Comparison of ENCODE assay signal across 8 cellular contexts in the genomic region with DNA sequence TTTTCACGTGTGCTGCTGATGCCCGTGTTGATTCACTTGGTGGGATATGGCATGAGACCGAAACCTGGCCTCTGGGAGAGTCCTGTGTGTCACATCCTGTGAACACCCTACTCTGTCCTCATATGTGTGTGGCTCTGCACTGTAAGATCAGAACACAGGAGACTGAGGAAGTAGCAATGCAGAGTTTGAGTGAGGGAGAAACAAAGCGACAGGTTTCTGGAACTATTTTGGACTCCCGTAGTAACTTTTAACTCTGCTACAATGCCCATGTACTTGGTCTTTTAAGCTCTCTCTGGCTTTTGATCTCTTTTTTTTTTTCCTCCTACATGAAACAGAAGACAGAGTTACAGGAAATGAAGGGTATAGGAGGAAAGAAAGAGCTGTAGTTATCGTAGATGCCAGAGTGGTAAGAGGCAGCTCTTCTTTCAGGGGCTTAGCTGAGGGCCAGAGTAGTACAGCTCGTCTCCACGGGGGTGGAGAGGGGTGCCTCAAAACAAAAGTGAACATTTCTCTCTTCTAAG. TPM values are rescaled to one million over a fixed set of nuclear protein-coding genes. Genes with fewer than 3 reads are reported as not detected.
DNase-seq lines count a peak whose midpoint lies in the region; ATAC-seq, FAIRE-seq and TF ChIP-seq lines count a peak whose summit lies in the region.

No MANE protein-coding gene starts in this region.

- H3K27ac ChIP-seq in OCI-LY1 (ENCODE audit: low read depth, low read length, poor library complexity, severe bottlenecking) = peak overlapping the region; percentile 77

- DNase-seq in GM10248 (ENCODE audit: extremely low spot score) (peak; percentile 37), H4 (ENCODE audit: low spot score) (peak; percentile 25), Right ventricle myocardium superior (no peak), D721Med (ENCODE audit: insufficient read length, low spot score) (no peak), NCI-H345 treated with DMSO at 0.1 percent for 48 hours (lab: John Stamatoyannopoulos, UW; ENCODE audit: unreplicated experiment) (no peak)
- DNase-seq in stimulated activated CD4-positive, alpha-beta T cell treated with anti-CD3 and anti-CD28 coated beads, Interleukin-1b, Interleukin-23, amount 100 ng/mL, for 1 hour (ENCODE audit: low read depth in 2 of 2) = peak; percentile 3 to 10

- H2AFZ ChIP-seq in OCI-LY1 (ENCODE audit: low read length) = 0 out of 2 replicates have a peak overlapping the region, but pooled peaks have one; percentile 4

- H3K9me3 Mint-ChIP-seq in activated T-helper 17 cell treated with anti-CD3 and anti-CD28 coated beads, Interleukin-2, amount 50 U/mL, for 72 hours = no peaks in the 10 kb centered on the region

- CTCF ChIA-PET in GM10248 (lab: Yijun Ruan, JAX) = interaction anchor here (0.8 to 1.8 kb wide), 11 partner anchors 9 to 100 kb away, joined by 3 to 4 read pairs (median 3); no protein-coding TSS in a partner anchor

- H3K4me1 ChIP-seq in OCI-LY1 (ENCODE audit: insufficient read depth, low read length, severe bottlenecking) = peaks cover 28% of the 10 kb centered on the region

- peak; percentile 89 for ATAC-seq in activated T-helper 17 cell treated with anti-CD3 and anti-CD28 coated beads, Interleukin-2, amount 50 U/mL, for 72 hours (replicated peaks)
- peak; percentile 48 for ATAC-seq in Right ventricle myocardium superior (ENCODE audit: poor library complexity)

- no peaks in the 10 kb centered on the region for H3K27me3 ChIP-seq in OCI-LY1 (ENCODE audit: insufficient read depth, low read length)

- H3K27ac Mint-ChIP-seq in activated T-helper 17 cell treated with anti-CD3 and anti-CD28 coated beads, Interleukin-2, amount 50 U/mL, for 72 hours = peak overlapping the region; percentile 97

- no peaks in the 10 kb centered on the region for H3F3A ChIP-seq in OCI-LY1 (ENCODE audit: insufficient read depth, low read length)

- H3K4me3 Mint-ChIP-seq in activated T-helper 17 cell treated with anti-CD3 and anti-CD28 coated beads, Interleukin-2, amount 50 U/mL, for 72 hours = peak overlapping the region; percentile 89

- H3K36me3 Mint-ChIP-seq in activated T-helper 17 cell treated with anti-CD3 and anti-CD28 coated beads, Interleukin-2, amount 50 U/mL, for 72 hours (ENCODE audit: low read depth) = peaks cover 14% of the 10 kb centered on the region

- H3K9me3 ChIP-seq in OCI-LY1 (ENCODE audit: low read length) = no peaks in the 10 kb centered on the region

- FAIRE-seq in D721Med (lab: Jason Lieb, UNC) = no peak

- POLR2A ChIA-PET in GM10248 (lab: Yijun Ruan, JAX) = interaction anchor here (0.6 kb wide), 1 partner anchor 9 kb away, joined by 4 read pairs; no protein-coding TSS in a partner anchor

- peak overlapping the region; percentile 22 for H3K4me3 ChIP-seq in OCI-LY1 (ENCODE audit: low read depth, low read length, poor library complexity, severe bottlenecking)

- H3K9ac ChIP-seq in OCI-LY1 (ENCODE audit: low read length) = peak overlapping the region; percentile 22; the same call in 1 of the 2 replicates

- H3K27me3 Mint-ChIP-seq in activated T-helper 17 cell treated with anti-CD3 and anti-CD28 coated beads, Interleukin-2, amount 50 U/mL, for 72 hours = no peaks in the 10 kb centered on the region

- no peaks in the 10 kb centered on the region for H3K79me2 ChIP-seq in OCI-LY1 (ENCODE audit: insufficient read depth, low read length)

- intact Hi-C loops in Right ventricle myocardium superior (cut with DNase I) = no loop called here

- no peaks in the 10 kb centered on the region for H3K9me2 ChIP-seq in OCI-LY1 (ENCODE audit: low read depth, low read length)

- H3K4me2 ChIP-seq in OCI-LY1 (ENCODE audit: low read length) = peak overlapping the region; percentile 41

- H4K20me1 ChIP-seq in OCI-LY1 (ENCODE audit: insufficient read depth, low read length) = no peaks in the 10 kb centered on the region

- TF ChIP-seq CTCF in GM10248 (IDR thresholded peaks at IDR 0.05; ENCODE audit: control extremely low read depth, extremely low read depth, low read depth, missing control alignments) (no peak), OCI-LY1 (IDR thresholded peaks at IDR 0.05; ENCODE audit: low read length) (no peak), D721Med (IDR thresholded peaks at IDR 0.05; ENCODE audit: insufficient read depth, missing control alignments) (no peak)

- peaks cover 50% of the 10 kb centered on the region for H3K4me1 Mint-ChIP-seq in activated T-helper 17 cell treated with anti-CD3 and anti-CD28 coated beads, Interleukin-2, amount 50 U/mL, for 72 hours

- no peaks in the 10 kb centered on the region for H3K36me3 ChIP-seq in OCI-LY1 (ENCODE audit: insufficient read depth, low read length)

RNA-seq across cellular contexts. Expression of gene GRAMD2B, which starts 26.6 kb away (rescaled TPM):
- 0.52 TPM in 1 of 2 replicates, not detected in the other for total RNA-seq in H4 (2014; rRNA removed; shearing (Covaris generic))
- 10 to 100 TPM in 1 of 2 donors, 1 to 10 TPM in 1; 8.0 to 11.8 TPM for total RNA-seq in activated T-helper 17 cell treated with anti-CD3 and anti-CD28 coated beads, Interleukin-2, amount 50 U/mL, for 72 hours
- total RNA-seq in Right ventricle myocardium superior = 25.4 TPM

Comparison
In these comparisons a context has a peak if more than half of its experiments do, and no peak if none do; other contexts are left out.
1. DNase-seq: peak in GM10248 (single experiment), H4 (single experiment) and stimulated activated CD4-positive, alpha-beta T cell treated with anti-CD3 and anti-CD28 coated beads, Interleukin-1b, Interleukin-23, amount 100 ng/mL, for 1 hour (2 of 2); none in Right ventricle myocardium superior (single experiment), D721Med (single experiment) and NCI-H345 treated with DMSO at 0.1 percent for 48 hours (single experiment).